Comparison of ENCODE assay signal across 7 cellular contexts in the genomic region with DNA sequence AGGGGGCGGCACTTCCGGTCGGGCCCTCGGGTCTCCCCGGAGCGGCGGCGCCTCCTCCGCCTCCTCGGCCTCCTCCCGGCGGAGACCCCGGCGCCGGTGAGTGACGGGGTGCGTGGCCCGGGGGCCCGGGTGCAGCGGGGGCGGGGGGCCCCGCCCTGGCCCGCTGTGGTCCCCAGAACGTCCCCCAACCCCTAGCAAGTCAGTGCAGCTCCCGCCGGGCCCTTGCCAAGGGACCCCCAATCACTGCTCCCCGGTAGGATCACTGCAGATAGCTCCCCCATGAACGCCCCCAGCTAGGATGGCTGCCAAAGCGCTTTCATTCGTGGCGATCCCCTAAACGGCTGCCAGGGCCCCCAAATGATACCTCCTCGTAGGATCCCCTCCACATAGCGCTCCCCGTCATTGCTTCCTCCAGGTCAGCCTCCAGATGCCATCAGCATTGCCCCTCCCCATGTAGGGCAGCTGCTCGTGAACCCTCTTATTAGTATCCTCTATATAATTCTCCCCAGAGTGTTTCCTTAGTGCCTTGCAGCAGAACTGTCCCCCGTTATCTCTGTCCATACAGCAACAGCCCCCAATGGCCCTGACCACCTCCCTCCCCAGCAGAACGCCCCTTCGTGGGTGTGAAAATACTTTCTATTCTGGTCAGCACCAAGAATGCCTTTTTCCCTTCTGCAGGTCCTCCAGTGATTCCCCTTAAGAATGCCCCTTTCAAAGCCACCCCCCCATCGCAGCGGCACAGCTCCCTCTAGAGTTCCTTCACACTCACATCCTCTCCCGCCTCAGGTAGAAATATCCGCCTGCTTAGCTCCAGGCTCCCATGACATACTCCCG. TPM values are rescaled to one million over a fixed set of nuclear protein-coding genes. Genes with fewer than 3 reads are reported as not detected.
DNase-seq lines count a peak whose midpoint lies in the region; ATAC-seq, FAIRE-seq and TF ChIP-seq lines count a peak whose summit lies in the region.

Gene ZNF865, plus strand, starts transcription at position 11 of the 834 bp plus-strand sequence. CDS start 7,972 bp downstream, outside the sequence.

- H3K27me3 ChIP-seq in left lung = no peaks in the 10 kb centered on the region

- H3K9me3 ChIP-seq in left lung = no peaks in the 10 kb centered on the region

- peak; percentile 48 to 51 for TF ChIP-seq CTCF in left lung (IDR thresholded peaks at IDR 0.05)

- peak; percentile 82 for FAIRE-seq in GM12892 (lab: Jason Lieb, UNC)

- peak within 1 kb of the TSS; percentile 65 to 74 for H3K4me3 ChIP-seq in left lung

- H3K4me1 ChIP-seq in left lung = peaks cover 7 to 74% of the 10 kb centered on the region in 2 donors

- H3K27ac ChIP-seq in left lung = peak within 1 kb of the TSS; percentile 91 to 95

- TF ChIP-seq POLR2A in GM12892 (IDR thresholded peaks at IDR 0.05; ENCODE audit: low read depth, low read length) = no peak

- no peaks in the 10 kb centered on the region for H3K27me3 Mint-ChIP-seq in dendritic cell treated with granulocyte-macrophage colony-stimulating factor and Interleukin-4, amounts not matched to agents 40 ng/mL and 50 ng/mL, for 4 days

- peaks cover 0 to 35% of the 10 kb centered on the region in 2 donors for H3K36me3 ChIP-seq in left lung

- intact Hi-C loops in dendritic cell treated with granulocyte-macrophage colony-stimulating factor and Interleukin-4, amounts not matched to agents 40 ng/mL and 50 ng/mL, for 4 days (cut with micrococcal nuclease) = no loop called here
- intact Hi-C loops in left lung (cut with DNase I) = loop anchor here in 1 of 2 donors (10.0 kb wide), 1 partner anchor 91 kb away; no protein-coding TSS in a partner anchor

- ATAC-seq in HG03135 (IDR thresholded peaks at IDR 0.05; ENCODE audit: unreplicated experiment) (peak; percentile 34), left lung (peak; percentile 61)

- DNase-seq in GM12892 (ENCODE audit: insufficient read length) = no peak
- DNase-seq in NCI-H460 (ENCODE audit: extremely low read depth, low read depth) = peak; percentile 71
- DNase-seq in activated CD4-positive, alpha-beta T cell treated with anti-CD3 and anti-CD28 coated beads for 48 hours = peak; percentile 81
- peak; percentile 78 to 83 for DNase-seq in left lung
- peak; percentile 56 for DNase-seq in stimulated activated CD4-positive, alpha-beta T cell treated with anti-CD3 and anti-CD28 coated beads, Interleukin-2, amount 100 ng/mL, for 4 hours (ENCODE audit: low read depth)

- no peaks in the 10 kb centered on the region for H3K9me3 Mint-ChIP-seq in dendritic cell treated with granulocyte-macrophage colony-stimulating factor and Interleukin-4, amounts not matched to agents 40 ng/mL and 50 ng/mL, for 4 days

- peak within 1 kb of the TSS; percentile 91 for H3K27ac Mint-ChIP-seq in dendritic cell treated with granulocyte-macrophage colony-stimulating factor and Interleukin-4, amounts not matched to agents 40 ng/mL and 50 ng/mL, for 4 days

- peaks cover 78% of the 10 kb centered on the region for H3K36me3 Mint-ChIP-seq in dendritic cell treated with granulocyte-macrophage colony-stimulating factor and Interleukin-4, amounts not matched to agents 40 ng/mL and 50 ng/mL, for 4 days (ENCODE audit: low read depth)

- H3K4me1 Mint-ChIP-seq in dendritic cell treated with granulocyte-macrophage colony-stimulating factor and Interleukin-4, amounts not matched to agents 40 ng/mL and 50 ng/mL, for 4 days (ENCODE audit: low read depth) = peaks cover 86% of the 10 kb centered on the region

- peak within 1 kb of the TSS; percentile 94 for H3K4me3 Mint-ChIP-seq in dendritic cell treated with granulocyte-macrophage colony-stimulating factor and Interleukin-4, amounts not matched to agents 40 ng/mL and 50 ng/mL, for 4 days

RNA-seq across cellular contexts. Expression of gene ZNF865, which starts in this region (rescaled TPM):
- 1.7 TPM for polyA plus RNA-seq in GM12892 (2012; ENCODE audit: missing spikeins)
- 1.1 and 1.3 TPM in 2 replicates for total RNA-seq in NCI-H460 (2014; rRNA removed; shearing (Covaris generic))
- polyA plus RNA-seq in NCI-H460 (2014; cell fraction: nucleus; rRNA removed) = 2.2 and 3.3 TPM in 2 replicates
- 10 to 100 TPM; 13.7 to 16.1 TPM for total RNA-seq in left lung
